Comparison of ENCODE assay signal across 3 cellular contexts in genomic region chr20:10861086-10861485, GRCh38.
A peak's percentile ranks its signal among the peaks of the same experiment; 100 is the strongest.
TF ChIP-seq lines count a peak whose summit lies in the region.

No MANE protein-coding gene starts in this region.

TF ChIP-seq in A549, 52 proteins besides CTCF, POLR2A, EP300 and RAD21 (continued from another document):
- no peak for TF ChIP-seq HOXB13 (CRISPR knock-in tag; IDR thresholded peaks at IDR 0.05; ENCODE audit: low read depth)
- no peak for TF ChIP-seq BHLHE40 (IDR thresholded peaks at IDR 0.05; ENCODE audit: low read depth, low read length)
- no peak for TF ChIP-seq MYC (IDR thresholded peaks at IDR 0.05; ENCODE audit: borderline replicate concordance, low read length)
- no peak for TF ChIP-seq GATA3 (IDR thresholded peaks at IDR 0.05; ENCODE audit: borderline replicate concordance)
- no peak for TF ChIP-seq POLR2AphosphoS2 (conservative IDR thresholded peaks at IDR 0.05; ENCODE audit: low read length)
- TF ChIP-seq PBX3 (IDR thresholded peaks at IDR 0.05), result no peak
- TF ChIP-seq RFX5 (IDR thresholded peaks at IDR 0.05), result no peak
- TF ChIP-seq E2F6 (IDR thresholded peaks at IDR 0.05; ENCODE audit: borderline replicate concordance, low read depth), result no peak
- TF ChIP-seq BCL3 (IDR thresholded peaks at IDR 0.05), result no peak
- TF ChIP-seq JUN (IDR thresholded peaks at IDR 0.05), result no peak
- no peak for TF ChIP-seq FOSB (CRISPR knock-in tag; IDR thresholded peaks at IDR 0.05)
- no peak for TF ChIP-seq CHD4 (IDR thresholded peaks at IDR 0.05; ENCODE audit: borderline replicate concordance)
- TF ChIP-seq CEBPB (IDR thresholded peaks at IDR 0.05), result peak; percentile 19 to 75; a peak in 2 of 4 replicates
- no peak for TF ChIP-seq NR3C1 (IDR thresholded peaks at IDR 0.05)
- TF ChIP-seq RARB (CRISPR knock-in tag; IDR thresholded peaks at IDR 0.05), result no peak

TF ChIP-seq in IMR-90, 13 proteins besides CTCF, POLR2A, EP300 and RAD21 (continued from another document):
- no peak for TF ChIP-seq USF2 (IDR thresholded peaks at IDR 0.05; ENCODE audit: low read depth, low read length)

TF ChIP-seq in SK-N-SH treated with all-trans-retinoic acid at 6 μM for 48 hours, 23 proteins besides CTCF, POLR2A, EP300 and RAD21 (continued from another document):
- TF ChIP-seq TSHZ2 (CRISPR knock-in tag; IDR thresholded peaks at IDR 0.05) (no peak), ZFP3 (CRISPR knock-in tag; IDR thresholded peaks at IDR 0.05) (no peak), ARNTL (CRISPR knock-in tag; IDR thresholded peaks at IDR 0.05; ENCODE audit: borderline replicate concordance, low read depth) (no peak), ZNF565 (CRISPR knock-in tag; conservative IDR thresholded peaks at IDR 0.05; ENCODE audit: low read depth) (no peak), ESRRG (CRISPR knock-in tag; IDR thresholded peaks at IDR 0.05) (no peak), CSRNP3 (CRISPR knock-in tag; IDR thresholded peaks at IDR 0.05) (no peak)
